Comparison of ENCODE assay signal across 21 cellular contexts in the genomic region with DNA sequence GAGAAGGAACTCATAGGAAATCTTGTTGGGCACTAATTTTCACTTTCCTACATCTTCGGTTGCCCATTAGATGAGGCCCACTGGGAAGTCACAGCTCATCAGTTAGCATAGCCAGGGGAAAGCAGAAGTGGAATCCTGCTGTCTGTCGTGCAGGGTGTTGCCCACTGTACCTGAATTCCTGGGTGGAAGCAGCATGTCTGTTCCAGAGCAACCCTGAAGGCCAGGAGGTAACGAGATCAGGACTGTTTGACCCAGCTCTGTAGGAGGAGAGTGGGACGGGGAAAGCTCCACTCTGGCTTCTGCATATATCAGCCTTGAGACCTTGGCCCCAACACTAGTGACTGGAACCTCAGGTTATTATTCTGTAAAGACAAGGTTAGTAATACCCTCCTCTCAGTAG.
"Had no signal": no experiment of that assay in that cellular context is flagged by ENCODE, and none has a peak within 500 bp of the region (broad histone marks: within the 10 kb centered on the region; RNA-seq: fewer than 3 reads in every experiment).

No MANE protein-coding gene starts in this region.

- H3K4me1 Mint-ChIP-seq: immature natural killer cell, mesothelial cell of epicardium had no signal

- H3K4me3 ChIP-seq: coronary artery, esophagus muscularis mucosa, gastroesophageal sphincter, heart left ventricle, hepatocyte, left lung, lower lobe of right lung, mucosa of descending colon had no signal

- H3K27ac Mint-ChIP-seq: effector memory CD8-positive, alpha-beta T cell; immature natural killer cell; mesothelial cell of epicardium had no signal

- DNase-seq: effector CD8-positive, alpha-beta T cell; effector memory CD8-positive, alpha-beta T cell; foreskin keratinocyte; heart left ventricle; hypothalamus; immature natural killer cell; left cardiac atrium; left lung; left ventricle myocardium superior; lower lobe of right lung; mesenchymal stem cell; mucosa of descending colon had no signal

- H3K27me3 ChIP-seq: esophagus muscularis mucosa, foreskin keratinocyte, gastroesophageal sphincter, left lung had no signal

- H3K36me3 Mint-ChIP-seq: immature natural killer cell, mesothelial cell of epicardium had no signal

- H3K4me3 Mint-ChIP-seq: effector memory CD8-positive, alpha-beta T cell; immature natural killer cell; mesothelial cell of epicardium had no signal

- H3K36me3 ChIP-seq: esophagus muscularis mucosa, heart left ventricle, left lung, lower lobe of right lung had no signal

- FAIRE-seq: colon, endothelial cell of umbilical vein, frontal cortex, keratinocyte had no signal
